8 cellular contexts compared by ENCODE assay signal in genomic region chr12:33251548-33251947, GRCh38.
"Had no signal": no experiment of that assay in that cellular context is flagged by ENCODE, and none has a peak within 500 bp of the region (broad histone marks: within the 10 kb centered on the region; RNA-seq: fewer than 3 reads in every experiment).

No MANE protein-coding gene starts in this region.

- H3K9ac ChIP-seq: GM23248 had no signal

- H3K4me3 ChIP-seq: GM23248, HAP-1 had no signal

- ATAC-seq: HCT116 had no signal

- H3K9me3 ChIP-seq: HAP-1 had no signal

- H3K27ac ChIP-seq: GM23248, HL-60 had no signal

- DNase-seq: GM23248, GOT3, H7, HFFc6, KG1 had no signal

- H3K36me3 ChIP-seq: HAP-1 had no signal

- H2AFZ ChIP-seq: GM23248 had no signal

- H3K4me1 ChIP-seq: HAP-1 had no signal
